28 cellular contexts compared by ENCODE assay signal in genomic region chr17:30981531-30982519, GRCh38. TPM values are rescaled to one million over a fixed set of nuclear protein-coding genes. Genes with fewer than 3 reads are reported as not detected.
DNase-seq lines count a peak whose midpoint lies in the region; ATAC-seq, FAIRE-seq and TF ChIP-seq lines count a peak whose summit lies in the region.
"Had no signal": no experiment of that assay in that cellular context is flagged by ENCODE, and none has a peak within 500 bp of the region (broad histone marks: within the 10 kb centered on the region; RNA-seq: fewer than 3 reads in every experiment).

No MANE protein-coding gene starts in this region.

- peaks cover 30% of the 10 kb centered on the region for H3K4me1 Mint-ChIP-seq in MCF 10A (ENCODE audit: insufficient read depth, unreplicated experiment)
- H3K4me1 Mint-ChIP-seq in activated T-helper 17 cell treated with anti-CD3 and anti-CD28 coated beads, Interleukin-2, amount 50 U/mL, for 72 hours = peaks cover 9% of the 10 kb centered on the region

- H3K27ac Mint-ChIP-seq in MCF 10A (ENCODE audit: low read depth, unreplicated experiment) = peak overlapping the region; percentile 40
- H3K27ac Mint-ChIP-seq in activated T-helper 17 cell treated with anti-CD3 and anti-CD28 coated beads, Interleukin-2, amount 50 U/mL, for 72 hours = peak overlapping the region; percentile 79
- H3K27ac Mint-ChIP-seq: activated naive CD8-positive, alpha-beta T cell; activated T-helper 2 cell treated with anti-CD3 and anti-CD28 coated beads, Interferon-gamma antibody, Interleukin-2, Interleukin-4, amounts not matched to agents 10 μg/mL and 5 μg/mL and 100 μg/mL, durations not matched to agents 14 hours and 24 hours and 36 hours had no signal

- POLR2A ChIA-PET in MCF 10A (lab: Yijun Ruan, JAX) = interaction anchor here (0.6 to 1.4 kb wide), 4 partner anchors 10 to 33 kb away, joined by 3 to 12 read pairs (median 4); partner anchors contain the start of gene RNF135

- TF ChIP-seq POLR2A in breast epithelium (IDR thresholded peaks at IDR 0.05) = no peak
- no peak for TF ChIP-seq POLR2A in adrenal gland (IDR thresholded peaks at IDR 0.05)

- no peaks in the 10 kb centered on the region for H4K20me1 ChIP-seq in keratinocyte (ENCODE audit: control insufficient read depth, extremely low read depth, insufficient read depth, low read length)

- H3K4me3 Mint-ChIP-seq in MCF 10A (ENCODE audit: unreplicated experiment) = no peak overlapping the region
- H3K4me3 Mint-ChIP-seq in activated T-helper 17 cell treated with anti-CD3 and anti-CD28 coated beads, Interleukin-2, amount 50 U/mL, for 72 hours = peak overlapping the region; percentile 35
- H3K4me3 Mint-ChIP-seq: activated naive CD8-positive, alpha-beta T cell; naive thymus-derived CD8-positive, alpha-beta T cell had no signal

- intact Hi-C loops in MCF 10A (cut with micrococcal nuclease) (no loop called here), breast epithelium (cut with DNase I; ENCODE audit: low total_unique reads) (no loop called here), adrenal gland (cut with DNase I) (no loop called here)

- FAIRE-seq in keratinocyte (lab: Jason Lieb, UNC) (peak; percentile 59), GM19239 (lab: Jason Lieb, UNC) (no peak)
- FAIRE-seq: endometrium, HTR-8/SVneo had no signal

- H3K27me3 ChIP-seq in breast epithelium (no peaks in the 10 kb centered on the region), keratinocyte (ENCODE audit: control insufficient read depth, extremely low read depth, insufficient read depth, low read length) (no peaks in the 10 kb centered on the region), adrenal gland (no peaks in the 10 kb centered on the region)
- H3K27me3 ChIP-seq: BLaER1 treated with 17β-estradiol and CSF1 and Interleukin-3, amounts not matched to agents 10 nM and 100 nM; tibial artery had no signal

- H3K27ac ChIP-seq in breast epithelium (no peak overlapping the region), keratinocyte (ENCODE audit: control insufficient read depth, insufficient read depth, low read length) (no peak overlapping the region), adrenal gland (no peak overlapping the region)
- H3K27ac ChIP-seq: KMS-11, tibial artery had no signal

- H2AFZ ChIP-seq in keratinocyte (ENCODE audit: control insufficient read depth, low read length) = peak overlapping the region; percentile 3

- ATAC-seq in activated T-helper 17 cell treated with anti-CD3 and anti-CD28 coated beads, Interleukin-2, amount 50 U/mL, for 72 hours (replicated peaks) = peak; percentile 57
- ATAC-seq: HCT116; left ventricle myocardium superior; naive thymus-derived CD8-positive, alpha-beta T cell; SK-N-SH treated with all-trans-retinoic acid at 6 μM for 48 hours had no signal

- H3K9me3 Mint-ChIP-seq in MCF 10A (ENCODE audit: unreplicated experiment) = no peaks in the 10 kb centered on the region
- no peaks in the 10 kb centered on the region for H3K9me3 Mint-ChIP-seq in activated T-helper 17 cell treated with anti-CD3 and anti-CD28 coated beads, Interleukin-2, amount 50 U/mL, for 72 hours
- H3K9me3 Mint-ChIP-seq: activated T-helper 2 cell treated with anti-CD3 and anti-CD28 coated beads, Interferon-gamma antibody, Interleukin-2, Interleukin-4, amounts not matched to agents 10 μg/mL and 5 μg/mL and 100 μg/mL, durations not matched to agents 14 hours and 24 hours and 36 hours; naive thymus-derived CD8-positive, alpha-beta T cell had no signal

- CTCF ChIA-PET in MCF 10A (lab: Yijun Ruan, JAX) = interaction anchor here (0.6 kb wide), 1 partner anchor 85 kb away, joined by 4 read pairs; no protein-coding TSS in a partner anchor

- TF ChIP-seq CTCF in MCF 10A (IDR thresholded peaks at IDR 0.05; ENCODE audit: unreplicated experiment) (no peak), breast epithelium (IDR thresholded peaks at IDR 0.05) (no peak), keratinocyte (optimal IDR thresholded peaks at IDR 0.05 in 1 of 3, IDR thresholded peaks at IDR 0.05 in 1 of 3, conservative IDR thresholded peaks at IDR 0.05 in 1 of 3; ENCODE audit: extremely low read depth in 1 of 3, insufficient read depth in 2 of 3, low read length in 3 of 3) (peak in 1 of 3 experiments; percentile 21), adrenal gland (IDR thresholded peaks at IDR 0.05) (no peak)

- H3K27me3 Mint-ChIP-seq in MCF 10A (ENCODE audit: insufficient read depth, unreplicated experiment) = no peaks in the 10 kb centered on the region
- no peaks in the 10 kb centered on the region for H3K27me3 Mint-ChIP-seq in activated T-helper 17 cell treated with anti-CD3 and anti-CD28 coated beads, Interleukin-2, amount 50 U/mL, for 72 hours
- H3K27me3 Mint-ChIP-seq: activated naive CD8-positive, alpha-beta T cell had no signal

- no peak overlapping the region for H3K4me3 ChIP-seq in breast epithelium
- no peak overlapping the region for H3K4me3 ChIP-seq in keratinocyte (ENCODE audit: control insufficient read depth in 2 of 3, extremely low read depth in 1 of 3, insufficient read depth in 2 of 3, low read depth in 1 of 3, low read length in 3 of 3)
- no peak overlapping the region for H3K4me3 ChIP-seq in adrenal gland
- H3K4me3 ChIP-seq: BLaER1 treated with 17β-estradiol and CSF1 and Interleukin-3, amounts not matched to agents 10 nM and 100 nM; tibial artery had no signal

- dilution Hi-C loops in keratinocyte (cut with MboI; ENCODE audit: extremely low pct_ligation_motif_present, low sequenced_read_pairs) = no loop called here

- H3K36me3 Mint-ChIP-seq in MCF 10A (ENCODE audit: insufficient read depth, unreplicated experiment) = peaks cover 30% of the 10 kb centered on the region
- H3K36me3 Mint-ChIP-seq in activated T-helper 17 cell treated with anti-CD3 and anti-CD28 coated beads, Interleukin-2, amount 50 U/mL, for 72 hours (ENCODE audit: low read depth) = peaks cover 13% of the 10 kb centered on the region

- no peaks in the 10 kb centered on the region for H3K36me3 ChIP-seq in breast epithelium
- H3K36me3 ChIP-seq in keratinocyte (ENCODE audit: control insufficient read depth in 2 of 2, extremely low read depth in 1 of 2, insufficient read depth in 2 of 2, low read length in 2 of 2) = peaks cover 3 to 13% of the 10 kb centered on the region in 2 experiments
- H3K36me3 ChIP-seq in adrenal gland (replicated peaks in 1 of 2) = peaks cover 0 to 12% of the 10 kb centered on the region in 2 donors

- WGBS in adrenal gland, 4 donors = 69 to 92% (median 85%) methylated on average over 5 to 8 of the region's 8 CpGs

- H3K9me1 ChIP-seq in keratinocyte (ENCODE audit: control insufficient read depth, extremely low read depth, insufficient read depth, low read length) = peaks cover 3% of the 10 kb centered on the region

- peaks cover 2% of the 10 kb centered on the region for H3K79me2 ChIP-seq in keratinocyte (ENCODE audit: control insufficient read depth, insufficient read depth, low read length)

- DNase-seq in MCF 10A (ENCODE audit: unreplicated experiment) (peak; percentile 9), breast epithelium (ENCODE audit: low spot score in 2 of 2) (no peak), keratinocyte (ENCODE audit: low read depth, low spot score) (no peak), Kasumi-1 (lab: John Stamatoyannopoulos, UW) (no peak), adrenal gland (no peak), GM19239 (ENCODE audit: insufficient read length, low spot score) (no peak)
- DNase-seq: aorta; COR-L47; DMS53; left ventricle myocardium superior; midbrain; naive thymus-derived CD8-positive, alpha-beta T cell; NCI-H1417 treated with DMSO at 0.1 percent for 48 hours; NCI-H2081 treated with DMSO at 0.1 percent for 48 hours; NCI-H446; NCI-H82; occipital lobe; T-helper 2 cell; tibial artery had no signal

- H3K4me2 ChIP-seq in keratinocyte (ENCODE audit: control insufficient read depth, extremely low read depth, insufficient read depth, low read depth, low read length) = peak overlapping the region; percentile 37
- H3K4me2 ChIP-seq: KMS-11 had no signal

- BruUV-seq in MCF 10A (replicated peaks; lab: Mats Ljungman, UMichigan) = no TSS peak

- H3K9ac ChIP-seq in keratinocyte (ENCODE audit: control insufficient read depth, extremely low read depth, insufficient read depth, low read length) = no peak overlapping the region
- H3K9ac ChIP-seq: KMS-11 had no signal

- no peaks in the 10 kb centered on the region for H3K4me1 ChIP-seq in breast epithelium
- H3K4me1 ChIP-seq in keratinocyte (ENCODE audit: control insufficient read depth, extremely low read depth, insufficient read depth, low read length) = peaks cover 8% of the 10 kb centered on the region
- H3K4me1 ChIP-seq in adrenal gland (replicated peaks in 1 of 2) = no peaks in the 10 kb centered on the region
- H3K4me1 ChIP-seq: tibial artery had no signal

- no peaks in the 10 kb centered on the region for H3K9me3 ChIP-seq in breast epithelium
- H3K9me3 ChIP-seq in keratinocyte (ENCODE audit: control insufficient read depth, low read depth, low read length) = no peaks in the 10 kb centered on the region
- H3K9me3 ChIP-seq in adrenal gland (replicated peaks in 1 of 3) = no peaks in the 10 kb centered on the region
- H3K9me3 ChIP-seq: tibial artery had no signal

RNA-seq across cellular contexts. Expression of gene RNF135, which starts 11.0 kb away (rescaled TPM):
- 20.1 and 31.0 TPM in 2 replicates for total RNA-seq in MCF 10A (2022)
- 10 to 100 TPM; 29.2 to 50.2 (median 33.1) TPM for total RNA-seq in breast epithelium
- 1 to 10 TPM; 4.0 to 4.4 TPM for total RNA-seq in activated T-helper 17 cell treated with anti-CD3 and anti-CD28 coated beads, Interleukin-2, amount 50 U/mL, for 72 hours
- polyA plus RNA-seq in keratinocyte = 13.5 to 15.7 TPM (median 13.6 TPM) in 3 replicates
- 8.2 TPM for polyA plus RNA-seq in keratinocyte (2011; ENCODE audit: low read depth)
- polyA plus RNA-seq in keratinocyte (2011; cell fraction: cytosol; rRNA removed) = 14.0 and 16.9 TPM in 2 replicates
- 11.8 and 13.5 TPM in 2 replicates for polyA plus RNA-seq in keratinocyte (2011; cell fraction: nucleus; rRNA removed)
- 10.0 and 20.0 TPM in 2 replicates for polyA plus RNA-seq in keratinocyte (2012; ENCODE audit: low replicate concordance)
- 5.9 to 8.6 TPM (median 7.4 TPM) in 3 replicates for polyA minus RNA-seq in keratinocyte
- polyA minus RNA-seq in keratinocyte (2011; cell fraction: cytosol; rRNA and poly(A)+ RNA removed) = 10.7 TPM
- 3.2 and 6.4 TPM in 2 replicates for polyA minus RNA-seq in keratinocyte (2011; cell fraction: nucleus; rRNA and poly(A)+ RNA removed)
- total RNA-seq in adrenal gland = 10 to 100 TPM; 15.7 to 35.6 (median 22.7) TPM
- polyA plus RNA-seq in adrenal gland = 10 to 100 TPM; 11.0 to 23.7 (median 21.6) TPM
